ENCODE assay signal across 2 cellular contexts in genomic region chr10:75654171-75654772, GRCh38.
TF ChIP-seq lines count a peak whose summit lies in the region.

No MANE protein-coding gene starts in this region.

TF ChIP-seq in SK-N-SH, 30 proteins besides CTCF, POLR2A, EP300 and RAD21 (continued from another document):
- TF ChIP-seq RFX5 (IDR thresholded peaks at IDR 0.05; ENCODE audit: low read length): no peak
- TF ChIP-seq FOSL2 (IDR thresholded peaks at IDR 0.05; ENCODE audit: borderline replicate concordance, low read depth): peak; percentile 15; the same call in 1 of the 2 replicates
- TF ChIP-seq, protein P1, sequence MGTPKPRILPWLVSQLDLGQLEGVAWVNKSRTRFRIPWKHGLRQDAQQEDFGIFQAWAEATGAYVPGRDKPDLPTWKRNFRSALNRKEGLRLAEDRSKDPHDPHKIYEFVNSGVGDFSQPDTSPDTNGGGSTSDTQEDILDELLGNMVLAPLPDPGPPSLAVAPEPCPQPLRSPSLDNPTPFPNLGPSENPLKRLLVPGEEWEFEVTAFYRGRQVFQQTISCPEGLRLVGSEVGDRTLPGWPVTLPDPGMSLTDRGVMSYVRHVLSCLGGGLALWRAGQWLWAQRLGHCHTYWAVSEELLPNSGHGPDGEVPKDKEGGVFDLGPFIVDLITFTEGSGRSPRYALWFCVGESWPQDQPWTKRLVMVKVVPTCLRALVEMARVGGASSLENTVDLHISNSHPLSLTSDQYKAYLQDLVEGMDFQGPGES (IDR thresholded peaks at IDR 0.05; ENCODE audit: low read depth, low read length): no peak
- 0 out of 2 replicates have a peak, but pooled peaks have one; percentile 12 for TF ChIP-seq JUND (IDR thresholded peaks at IDR 0.05)
- TF ChIP-seq ELF1 (IDR thresholded peaks at IDR 0.05): no peak
- TF ChIP-seq GATA2 (CRISPR knock-in tag; IDR thresholded peaks at IDR 0.05): no peak
- TF ChIP-seq FOXM1 (IDR thresholded peaks at IDR 0.05; ENCODE audit: low read depth): no peak
- TF ChIP-seq RCOR1 (IDR thresholded peaks at IDR 0.05; ENCODE audit: low read length): no peak
- TF ChIP-seq RXRA (IDR thresholded peaks at IDR 0.05; ENCODE audit: borderline replicate concordance, low read depth): no peak
- TF ChIP-seq EZH2phosphoT487 (IDR thresholded peaks at IDR 0.05; ENCODE audit: borderline replicate concordance, low read depth): no peak
- no peak for TF ChIP-seq USF1 (IDR thresholded peaks at IDR 0.05; ENCODE audit: borderline replicate concordance, low read depth)

TF ChIP-seq in SK-N-SH treated with all-trans-retinoic acid at 6 μM for 48 hours, 23 proteins besides CTCF, POLR2A, EP300 and RAD21 (continued from another document):
- TF ChIP-seq, protein P2, sequence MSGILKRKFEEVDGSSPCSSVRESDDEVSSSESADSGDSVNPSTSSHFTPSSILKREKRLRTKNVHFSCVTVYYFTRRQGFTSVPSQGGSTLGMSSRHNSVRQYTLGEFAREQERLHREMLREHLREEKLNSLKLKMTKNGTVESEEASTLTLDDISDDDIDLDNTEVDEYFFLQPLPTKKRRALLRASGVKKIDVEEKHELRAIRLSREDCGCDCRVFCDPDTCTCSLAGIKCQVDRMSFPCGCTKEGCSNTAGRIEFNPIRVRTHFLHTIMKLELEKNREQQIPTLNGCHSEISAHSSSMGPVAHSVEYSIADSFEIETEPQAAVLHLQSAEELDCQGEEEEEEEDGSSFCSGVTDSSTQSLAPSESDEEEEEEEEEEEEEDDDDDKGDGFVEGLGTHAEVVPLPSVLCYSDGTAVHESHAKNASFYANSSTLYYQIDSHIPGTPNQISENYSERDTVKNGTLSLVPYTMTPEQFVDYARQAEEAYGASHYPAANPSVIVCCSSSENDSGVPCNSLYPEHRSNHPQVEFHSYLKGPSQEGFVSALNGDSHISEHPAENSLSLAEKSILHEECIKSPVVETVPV (CRISPR knock-in tag; IDR thresholded peaks at IDR 0.05): no peak
- TF ChIP-seq, protein P3, sequence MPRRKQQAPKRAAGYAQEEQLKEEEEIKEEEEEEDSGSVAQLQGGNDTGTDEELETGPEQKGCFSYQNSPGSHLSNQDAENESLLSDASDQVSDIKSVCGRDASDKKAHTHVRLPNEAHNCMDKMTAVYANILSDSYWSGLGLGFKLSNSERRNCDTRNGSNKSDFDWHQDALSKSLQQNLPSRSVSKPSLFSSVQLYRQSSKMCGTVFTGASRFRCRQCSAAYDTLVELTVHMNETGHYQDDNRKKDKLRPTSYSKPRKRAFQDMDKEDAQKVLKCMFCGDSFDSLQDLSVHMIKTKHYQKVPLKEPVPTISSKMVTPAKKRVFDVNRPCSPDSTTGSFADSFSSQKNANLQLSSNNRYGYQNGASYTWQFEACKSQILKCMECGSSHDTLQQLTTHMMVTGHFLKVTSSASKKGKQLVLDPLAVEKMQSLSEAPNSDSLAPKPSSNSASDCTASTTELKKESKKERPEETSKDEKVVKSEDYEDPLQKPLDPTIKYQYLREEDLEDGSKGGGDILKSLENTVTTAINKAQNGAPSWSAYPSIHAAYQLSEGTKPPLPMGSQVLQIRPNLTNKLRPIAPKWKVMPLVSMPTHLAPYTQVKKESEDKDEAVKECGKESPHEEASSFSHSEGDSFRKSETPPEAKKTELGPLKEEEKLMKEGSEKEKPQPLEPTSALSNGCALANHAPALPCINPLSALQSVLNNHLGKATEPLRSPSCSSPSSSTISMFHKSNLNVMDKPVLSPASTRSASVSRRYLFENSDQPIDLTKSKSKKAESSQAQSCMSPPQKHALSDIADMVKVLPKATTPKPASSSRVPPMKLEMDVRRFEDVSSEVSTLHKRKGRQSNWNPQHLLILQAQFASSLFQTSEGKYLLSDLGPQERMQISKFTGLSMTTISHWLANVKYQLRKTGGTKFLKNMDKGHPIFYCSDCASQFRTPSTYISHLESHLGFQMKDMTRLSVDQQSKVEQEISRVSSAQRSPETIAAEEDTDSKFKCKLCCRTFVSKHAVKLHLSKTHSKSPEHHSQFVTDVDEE (CRISPR knock-in tag; IDR thresholded peaks at IDR 0.05): no peak
- TF ChIP-seq ARNTL (CRISPR knock-in tag; IDR thresholded peaks at IDR 0.05; ENCODE audit: borderline replicate concordance, low read depth) (no peak), ZFP30 (CRISPR knock-in tag; IDR thresholded peaks at IDR 0.05) (no peak), PATZ1 (CRISPR knock-in tag; IDR thresholded peaks at IDR 0.05; ENCODE audit: borderline replicate concordance) (no peak), ZNF565 (CRISPR knock-in tag; conservative IDR thresholded peaks at IDR 0.05; ENCODE audit: low read depth) (no peak), ESRRG (CRISPR knock-in tag; IDR thresholded peaks at IDR 0.05) (no peak), ISL1 (CRISPR knock-in tag; IDR thresholded peaks at IDR 0.05) (no peak), TCF4 (CRISPR knock-in tag; IDR thresholded peaks at IDR 0.05; ENCODE audit: borderline replicate concordance) (no peak)
